Comparison of ENCODE assay signal across 1 cellular context in genomic region chr14:24179961-24180726, GRCh38.
TF ChIP-seq lines count a peak whose summit lies in the region.

No MANE protein-coding gene starts in this region.

TF ChIP-seq in HEK293, 187 proteins besides CTCF, POLR2A, EP300 and RAD21 (continued from another document and continues in another):
- TF ChIP-seq, protein P1, sequence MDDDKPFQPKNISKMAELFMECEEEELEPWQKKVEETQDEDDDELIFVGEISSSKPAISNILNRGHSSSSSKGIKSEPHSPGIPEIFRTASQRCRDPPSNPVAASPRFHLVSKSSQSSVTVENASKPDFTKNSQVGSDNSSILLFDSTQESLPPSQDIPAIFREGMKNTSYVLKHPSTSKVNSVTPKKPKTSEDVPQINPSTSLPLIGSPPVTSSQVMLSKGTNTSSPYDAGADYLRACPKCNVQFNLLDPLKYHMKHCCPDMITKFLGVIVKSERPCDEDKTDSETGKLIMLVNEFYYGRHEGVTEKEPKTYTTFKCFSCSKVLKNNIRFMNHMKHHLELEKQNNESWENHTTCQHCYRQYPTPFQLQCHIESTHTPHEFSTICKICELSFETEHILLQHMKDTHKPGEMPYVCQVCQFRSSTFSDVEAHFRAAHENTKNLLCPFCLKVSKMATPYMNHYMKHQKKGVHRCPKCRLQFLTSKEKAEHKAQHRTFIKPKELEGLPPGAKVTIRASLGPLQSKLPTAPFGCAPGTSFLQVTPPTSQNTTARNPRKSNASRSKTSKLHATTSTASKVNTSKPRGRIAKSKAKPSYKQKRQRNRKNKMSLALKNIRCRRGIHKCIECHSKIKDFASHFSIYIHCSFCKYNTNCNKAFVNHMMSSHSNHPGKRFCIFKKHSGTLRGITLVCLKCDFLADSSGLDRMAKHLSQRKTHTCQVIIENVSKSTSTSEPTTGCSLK (tag by site-specific recombination; IDR thresholded peaks at IDR 0.05), result no peak
- TF ChIP-seq ZNF555 (tag by site-specific recombination; conservative IDR thresholded peaks at IDR 0.05) (no peak), ZNF768 (tag by site-specific recombination; IDR thresholded peaks at IDR 0.05) (no peak), ZBTB48 (tag by site-specific recombination; IDR thresholded peaks at IDR 0.05) (no peak), ZNF792 (tag by site-specific recombination; IDR thresholded peaks at IDR 0.05) (no peak), ZNF837 (tag by site-specific recombination; IDR thresholded peaks at IDR 0.05) (no peak), ZNF791 (tag by site-specific recombination; IDR thresholded peaks at IDR 0.05) (no peak), ZNF585B (tag by site-specific recombination; IDR thresholded peaks at IDR 0.05) (no peak), ZBTB8A (tag by site-specific recombination; IDR thresholded peaks at IDR 0.05) (no peak), ZNF132 (tag by site-specific recombination; IDR thresholded peaks at IDR 0.05; ENCODE audit: borderline replicate concordance) (no peak), RBAK (tag by site-specific recombination; IDR thresholded peaks at IDR 0.05) (no peak), ZNF600 (tag by site-specific recombination; IDR thresholded peaks at IDR 0.05) (peak; percentile 94), ZNF514 (tag by site-specific recombination; IDR thresholded peaks at IDR 0.05) (no peak), ZNF830 (tag by site-specific recombination; IDR thresholded peaks at IDR 0.05; ENCODE audit: low read depth) (no peak), PRDM4 (tag by site-specific recombination; IDR thresholded peaks at IDR 0.05) (no peak), ZNF24 (tag by site-specific recombination; IDR thresholded peaks at IDR 0.05) (0 out of 2 replicates have a peak, but pooled peaks have one; percentile 39), ZNF350 (tag by site-specific recombination; IDR thresholded peaks at IDR 0.05) (no peak), ZNF19 (tag by site-specific recombination; IDR thresholded peaks at IDR 0.05; ENCODE audit: low read depth) (no peak), ZNF701 (tag by site-specific recombination; IDR thresholded peaks at IDR 0.05) (no peak), ZNF335 (tag by site-specific recombination; conservative IDR thresholded peaks at IDR 0.05) (peak; percentile 38), ZNF544 (tag by site-specific recombination; IDR thresholded peaks at IDR 0.05) (no peak), OVOL3 (tag by site-specific recombination; IDR thresholded peaks at IDR 0.05) (no peak), ZNF223 (tag by site-specific recombination; IDR thresholded peaks at IDR 0.05) (no peak), ZNF37A (tag by site-specific recombination; IDR thresholded peaks at IDR 0.05) (no peak), ZNF133 (tag by site-specific recombination; IDR thresholded peaks at IDR 0.05) (no peak), ZNF404 (tag by site-specific recombination; IDR thresholded peaks at IDR 0.05) (no peak), ZNF202 (tag by site-specific recombination; IDR thresholded peaks at IDR 0.05; ENCODE audit: borderline replicate concordance) (no peak), ATF2 (tag by site-specific recombination; IDR thresholded peaks at IDR 0.05; ENCODE audit: low read depth) (peak; percentile 98), PBX3 (CRISPR knock-in tag; IDR thresholded peaks at IDR 0.05) (no peak), ZNF529 (tag by site-specific recombination; IDR thresholded peaks at IDR 0.05; ENCODE audit: insufficient replicate concordance) (no peak), ZNF549 (tag by site-specific recombination; IDR thresholded peaks at IDR 0.05) (no peak), ZNF658 (tag by site-specific recombination; IDR thresholded peaks at IDR 0.05) (no peak), ZNF16 (tag by site-specific recombination; IDR thresholded peaks at IDR 0.05; ENCODE audit: low read depth) (no peak), EGR2 (tag by site-specific recombination; IDR thresholded peaks at IDR 0.05; ENCODE audit: low read depth) (no peak), ZNF146 (tag by site-specific recombination; IDR thresholded peaks at IDR 0.05) (no peak), ZNF394 (tag by site-specific recombination; IDR thresholded peaks at IDR 0.05; ENCODE audit: borderline replicate concordance) (no peak; the same call in 1 of the 2 replicates)
- TF ChIP-seq, protein P2, sequence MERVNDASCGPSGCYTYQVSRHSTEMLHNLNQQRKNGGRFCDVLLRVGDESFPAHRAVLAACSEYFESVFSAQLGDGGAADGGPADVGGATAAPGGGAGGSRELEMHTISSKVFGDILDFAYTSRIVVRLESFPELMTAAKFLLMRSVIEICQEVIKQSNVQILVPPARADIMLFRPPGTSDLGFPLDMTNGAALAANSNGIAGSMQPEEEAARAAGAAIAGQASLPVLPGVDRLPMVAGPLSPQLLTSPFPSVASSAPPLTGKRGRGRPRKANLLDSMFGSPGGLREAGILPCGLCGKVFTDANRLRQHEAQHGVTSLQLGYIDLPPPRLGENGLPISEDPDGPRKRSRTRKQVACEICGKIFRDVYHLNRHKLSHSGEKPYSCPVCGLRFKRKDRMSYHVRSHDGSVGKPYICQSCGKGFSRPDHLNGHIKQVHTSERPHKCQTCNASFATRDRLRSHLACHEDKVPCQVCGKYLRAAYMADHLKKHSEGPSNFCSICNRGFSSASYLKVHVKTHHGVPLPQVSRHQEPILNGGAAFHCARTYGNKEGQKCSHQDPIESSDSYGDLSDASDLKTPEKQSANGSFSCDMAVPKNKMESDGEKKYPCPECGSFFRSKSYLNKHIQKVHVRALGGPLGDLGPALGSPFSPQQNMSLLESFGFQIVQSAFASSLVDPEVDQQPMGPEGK (tag by site-specific recombination; IDR thresholded peaks at IDR 0.05), result peak; percentile 35; the same call in 1 of the 2 replicates
- TF ChIP-seq, protein P3, sequence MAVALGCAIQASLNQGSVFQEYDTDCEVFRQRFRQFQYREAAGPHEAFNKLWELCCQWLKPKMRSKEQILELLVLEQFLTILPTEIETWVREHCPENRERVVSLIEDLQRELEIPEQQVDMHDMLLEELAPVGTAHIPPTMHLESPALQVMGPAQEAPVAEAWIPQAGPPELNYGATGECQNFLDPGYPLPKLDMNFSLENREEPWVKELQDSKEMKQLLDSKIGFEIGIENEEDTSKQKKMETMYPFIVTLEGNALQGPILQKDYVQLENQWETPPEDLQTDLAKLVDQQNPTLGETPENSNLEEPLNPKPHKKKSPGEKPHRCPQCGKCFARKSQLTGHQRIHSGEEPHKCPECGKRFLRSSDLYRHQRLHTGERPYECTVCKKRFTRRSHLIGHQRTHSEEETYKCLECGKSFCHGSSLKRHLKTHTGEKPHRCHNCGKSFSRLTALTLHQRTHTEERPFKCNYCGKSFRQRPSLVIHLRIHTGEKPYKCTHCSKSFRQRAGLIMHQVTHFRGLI (tag by site-specific recombination; IDR thresholded peaks at IDR 0.05), result no peak
- TF ChIP-seq, protein P4, sequence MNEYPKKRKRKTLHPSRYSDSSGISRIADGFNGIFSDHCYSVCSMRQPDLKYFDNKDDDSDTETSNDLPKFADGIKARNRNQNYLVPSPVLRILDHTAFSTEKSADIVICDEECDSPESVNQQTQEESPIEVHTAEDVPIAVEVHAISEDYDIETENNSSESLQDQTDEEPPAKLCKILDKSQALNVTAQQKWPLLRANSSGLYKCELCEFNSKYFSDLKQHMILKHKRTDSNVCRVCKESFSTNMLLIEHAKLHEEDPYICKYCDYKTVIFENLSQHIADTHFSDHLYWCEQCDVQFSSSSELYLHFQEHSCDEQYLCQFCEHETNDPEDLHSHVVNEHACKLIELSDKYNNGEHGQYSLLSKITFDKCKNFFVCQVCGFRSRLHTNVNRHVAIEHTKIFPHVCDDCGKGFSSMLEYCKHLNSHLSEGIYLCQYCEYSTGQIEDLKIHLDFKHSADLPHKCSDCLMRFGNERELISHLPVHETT (tag by site-specific recombination; IDR thresholded peaks at IDR 0.05), result 0 out of 2 replicates have a peak, but pooled peaks have one; percentile 51
- TF ChIP-seq, protein P5, sequence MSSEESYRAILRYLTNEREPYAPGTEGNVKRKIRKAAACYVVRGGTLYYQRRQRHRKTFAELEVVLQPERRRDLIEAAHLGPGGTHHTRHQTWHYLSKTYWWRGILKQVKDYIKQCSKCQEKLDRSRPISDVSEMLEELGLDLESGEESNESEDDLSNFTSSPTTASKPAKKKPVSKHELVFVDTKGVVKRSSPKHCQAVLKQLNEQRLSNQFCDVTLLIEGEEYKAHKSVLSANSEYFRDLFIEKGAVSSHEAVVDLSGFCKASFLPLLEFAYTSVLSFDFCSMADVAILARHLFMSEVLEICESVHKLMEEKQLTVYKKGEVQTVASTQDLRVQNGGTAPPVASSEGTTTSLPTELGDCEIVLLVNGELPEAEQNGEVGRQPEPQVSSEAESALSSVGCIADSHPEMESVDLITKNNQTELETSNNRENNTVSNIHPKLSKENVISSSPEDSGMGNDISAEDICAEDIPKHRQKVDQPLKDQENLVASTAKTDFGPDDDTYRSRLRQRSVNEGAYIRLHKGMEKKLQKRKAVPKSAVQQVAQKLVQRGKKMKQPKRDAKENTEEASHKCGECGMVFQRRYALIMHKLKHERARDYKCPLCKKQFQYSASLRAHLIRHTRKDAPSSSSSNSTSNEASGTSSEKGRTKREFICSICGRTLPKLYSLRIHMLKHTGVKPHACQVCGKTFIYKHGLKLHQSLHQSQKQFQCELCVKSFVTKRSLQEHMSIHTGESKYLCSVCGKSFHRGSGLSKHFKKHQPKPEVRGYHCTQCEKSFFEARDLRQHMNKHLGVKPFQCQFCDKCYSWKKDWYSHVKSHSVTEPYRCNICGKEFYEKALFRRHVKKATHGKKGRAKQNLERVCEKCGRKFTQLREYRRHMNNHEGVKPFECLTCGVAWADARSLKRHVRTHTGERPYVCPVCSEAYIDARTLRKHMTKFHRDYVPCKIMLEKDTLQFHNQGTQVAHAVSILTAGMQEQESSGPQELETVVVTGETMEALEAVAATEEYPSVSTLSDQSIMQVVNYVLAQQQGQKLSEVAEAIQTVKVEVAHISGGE (tag by site-specific recombination; conservative IDR thresholded peaks at IDR 0.05; ENCODE audit: low read depth), result no peak
- TF ChIP-seq, protein P6, sequence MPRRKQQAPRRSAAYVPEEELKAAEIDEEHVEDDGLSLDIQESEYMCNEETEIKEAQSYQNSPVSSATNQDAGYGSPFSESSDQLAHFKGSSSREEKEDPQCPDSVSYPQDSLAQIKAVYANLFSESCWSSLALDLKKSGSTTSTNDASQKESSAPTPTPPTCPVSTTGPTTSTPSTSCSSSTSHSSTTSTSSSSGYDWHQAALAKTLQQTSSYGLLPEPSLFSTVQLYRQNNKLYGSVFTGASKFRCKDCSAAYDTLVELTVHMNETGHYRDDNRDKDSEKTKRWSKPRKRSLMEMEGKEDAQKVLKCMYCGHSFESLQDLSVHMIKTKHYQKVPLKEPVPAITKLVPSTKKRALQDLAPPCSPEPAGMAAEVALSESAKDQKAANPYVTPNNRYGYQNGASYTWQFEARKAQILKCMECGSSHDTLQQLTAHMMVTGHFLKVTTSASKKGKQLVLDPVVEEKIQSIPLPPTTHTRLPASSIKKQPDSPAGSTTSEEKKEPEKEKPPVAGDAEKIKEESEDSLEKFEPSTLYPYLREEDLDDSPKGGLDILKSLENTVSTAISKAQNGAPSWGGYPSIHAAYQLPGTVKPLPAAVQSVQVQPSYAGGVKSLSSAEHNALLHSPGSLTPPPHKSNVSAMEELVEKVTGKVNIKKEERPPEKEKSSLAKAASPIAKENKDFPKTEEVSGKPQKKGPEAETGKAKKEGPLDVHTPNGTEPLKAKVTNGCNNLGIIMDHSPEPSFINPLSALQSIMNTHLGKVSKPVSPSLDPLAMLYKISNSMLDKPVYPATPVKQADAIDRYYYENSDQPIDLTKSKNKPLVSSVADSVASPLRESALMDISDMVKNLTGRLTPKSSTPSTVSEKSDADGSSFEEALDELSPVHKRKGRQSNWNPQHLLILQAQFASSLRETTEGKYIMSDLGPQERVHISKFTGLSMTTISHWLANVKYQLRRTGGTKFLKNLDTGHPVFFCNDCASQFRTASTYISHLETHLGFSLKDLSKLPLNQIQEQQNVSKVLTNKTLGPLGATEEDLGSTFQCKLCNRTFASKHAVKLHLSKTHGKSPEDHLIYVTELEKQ (tag by site-specific recombination; IDR thresholded peaks at IDR 0.05; ENCODE audit: borderline replicate concordance), result no peak
- TF ChIP-seq, protein P7, sequence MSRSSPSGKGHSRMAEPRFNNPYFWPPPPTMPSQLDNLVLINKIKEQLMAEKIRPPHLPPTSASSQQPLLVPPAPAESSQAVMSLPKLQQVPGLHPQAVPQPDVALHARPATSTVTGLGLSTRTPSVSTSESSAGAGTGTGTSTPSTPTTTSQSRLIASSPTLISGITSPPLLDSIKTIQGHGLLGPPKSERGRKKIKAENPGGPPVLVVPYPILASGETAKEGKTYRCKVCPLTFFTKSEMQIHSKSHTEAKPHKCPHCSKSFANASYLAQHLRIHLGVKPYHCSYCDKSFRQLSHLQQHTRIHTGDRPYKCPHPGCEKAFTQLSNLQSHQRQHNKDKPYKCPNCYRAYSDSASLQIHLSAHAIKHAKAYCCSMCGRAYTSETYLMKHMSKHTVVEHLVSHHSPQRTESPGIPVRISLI (tag by site-specific recombination; IDR thresholded peaks at IDR 0.05), result no peak
